ENCODE assay signal across 18 cellular contexts in the genomic region with DNA sequence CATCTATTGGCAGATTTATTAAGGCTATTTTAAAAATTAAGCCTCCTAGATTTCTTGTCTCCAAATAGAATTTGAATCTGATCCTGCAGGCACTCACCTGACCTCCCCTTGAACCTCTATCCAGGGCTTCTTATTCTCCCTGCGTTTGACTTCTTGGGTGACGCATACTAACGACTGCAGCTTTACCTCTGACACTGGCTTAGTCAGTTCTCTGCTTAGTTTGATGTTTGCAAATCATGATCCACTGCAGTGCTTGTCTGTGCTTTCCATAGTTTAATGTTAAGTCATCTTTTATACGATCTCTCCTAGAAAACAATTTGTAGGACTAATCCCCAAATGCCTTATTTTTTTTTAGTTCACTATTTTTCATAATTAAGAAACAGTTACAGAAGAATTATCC.
A peak's percentile ranks its signal among the peaks of the same experiment; 100 is the strongest.
DNase-seq lines count a peak whose midpoint lies in the region; ATAC-seq and TF ChIP-seq lines count a peak whose summit lies in the region.
"Had no signal": no experiment of that assay in that cellular context is flagged by ENCODE, and none has a peak within 500 bp of the region (broad histone marks: within the 10 kb centered on the region; RNA-seq: fewer than 3 reads in every experiment).

No MANE protein-coding gene starts in this region.

- TF ChIP-seq POLR2A in prostate gland (IDR thresholded peaks at IDR 0.05), result no peak

- H3K4me1 Mint-ChIP-seq in GM23338, result peaks cover 6% of the 10 kb centered on the region
- H3K4me1 Mint-ChIP-seq: H9, IgD-negative memory B cell had no signal

- H4K20me1 ChIP-seq in GM23338 (replicated peaks; ENCODE audit: insufficient read depth), result no peaks in the 10 kb centered on the region
- no peaks in the 10 kb centered on the region for H4K20me1 ChIP-seq in PC-3 (ENCODE audit: low read length)
- H4K20me1 ChIP-seq: BLaER1 treated with 17β-estradiol and CSF1 and Interleukin-3, amounts not matched to agents 10 nM and 100 nM had no signal

- no peaks in the 10 kb centered on the region for H3K27me3 Mint-ChIP-seq in GM23338 (ENCODE audit: insufficient read depth, low read depth, poor library complexity)
- H3K27me3 Mint-ChIP-seq: IgD-negative memory B cell had no signal

- H3K36me3 Mint-ChIP-seq in GM23338 (ENCODE audit: low read depth), result no peaks in the 10 kb centered on the region
- H3K36me3 Mint-ChIP-seq: CD8-positive, alpha-beta T cell; IgD-negative memory B cell had no signal

- H3K9me2 ChIP-seq in GM23338 (ENCODE audit: insufficient read depth) (no peaks in the 10 kb centered on the region), PC-3 (replicated peaks; ENCODE audit: low read length) (no peaks in the 10 kb centered on the region)

- H3K27me3 ChIP-seq in GM23338 (ENCODE audit: insufficient read depth), result no peaks in the 10 kb centered on the region
- H3K27me3 ChIP-seq in PC-3 (ENCODE audit: low read length), result no peaks in the 10 kb centered on the region
- no peaks in the 10 kb centered on the region for H3K27me3 ChIP-seq in prostate gland (replicated peaks; ENCODE audit: insufficient read depth)
- H3K27me3 ChIP-seq: BLaER1 treated with 17β-estradiol and CSF1 and Interleukin-3, amounts not matched to agents 10 nM and 100 nM; SJCRH30 had no signal

- no peak overlapping the region for H2AFZ ChIP-seq in GM23338
- H2AFZ ChIP-seq in PC-3 (ENCODE audit: low read length), result peak overlapping the region; percentile 37

- H3K79me2 ChIP-seq in GM23338 (replicated peaks; ENCODE audit: insufficient read depth), result no peaks in the 10 kb centered on the region
- H3K79me2 ChIP-seq in PC-3 (ENCODE audit: low read length), result no peaks in the 10 kb centered on the region

- TF ChIP-seq CTCF in GM23338 (conservative IDR thresholded peaks at IDR 0.05; ENCODE audit: low read depth in 2 of 2) (no peak), PC-3 (conservative IDR thresholded peaks at IDR 0.05; ENCODE audit: low read depth, low read length) (no peak), epithelial cell of esophagus (IDR thresholded peaks at IDR 0.05; ENCODE audit: insufficient read depth, low read depth, low read length, missing control alignments) (no peak), retinal pigment epithelial cell (conservative IDR thresholded peaks at IDR 0.05; ENCODE audit: low read depth, low read length) (no peak), prostate gland (IDR thresholded peaks at IDR 0.05) (no peak)

- peak; percentile 45; the same call in 2 of the 3 replicates for ATAC-seq in GM23338
- peak; percentile 86 for ATAC-seq in PC-3
- ATAC-seq: CD8-positive, alpha-beta T cell had no signal

- BruUV-seq in PC-3 (replicated peaks; lab: Mats Ljungman, UMichigan), result no TSS peak

- H3K4me1 ChIP-seq in GM23338 (ENCODE audit: insufficient read depth), result peaks cover 5% of the 10 kb centered on the region; the same call in 1 of the 2 replicates
- peaks cover 46% of the 10 kb centered on the region for H3K4me1 ChIP-seq in PC-3 (ENCODE audit: insufficient read depth, low read length)
- no peaks in the 10 kb centered on the region for H3K4me1 ChIP-seq in prostate gland (replicated peaks)
- H3K4me1 ChIP-seq: BLaER1 treated with 17β-estradiol and CSF1 and Interleukin-3, amounts not matched to agents 10 nM and 100 nM; SJCRH30 had no signal

- H3K36me3 ChIP-seq in GM23338 (ENCODE audit: insufficient read depth) (no peaks in the 10 kb centered on the region), PC-3 (ENCODE audit: low read depth, low read length) (no peaks in the 10 kb centered on the region), prostate gland (no peaks in the 10 kb centered on the region)
- H3K36me3 ChIP-seq: BLaER1 treated with 17β-estradiol and CSF1 and Interleukin-3, amounts not matched to agents 10 nM and 100 nM had no signal

- H3K4me3 ChIP-seq in GM23338, result no peak overlapping the region
- H3K4me3 ChIP-seq in PC-3 (ENCODE audit: low read length), result no peak overlapping the region
- no peak overlapping the region for H3K4me3 ChIP-seq in epithelial cell of esophagus (ENCODE audit: low read length)
- H3K4me3 ChIP-seq in retinal pigment epithelial cell (ENCODE audit: low read length), result no peak overlapping the region
- H3K4me3 ChIP-seq in prostate gland, result no peak overlapping the region
- H3K4me3 ChIP-seq: BLaER1 treated with 17β-estradiol and CSF1 and Interleukin-3, amounts not matched to agents 10 nM and 100 nM; SJCRH30 had no signal

- POLR2A ChIA-PET in PC-3 (lab: Charles Lee; ENCODE audit: unreplicated experiment), result no interaction called here

- H3K4me2 ChIP-seq in GM23338, result no peak overlapping the region
- peak overlapping the region; percentile 47 for H3K4me2 ChIP-seq in PC-3 (ENCODE audit: low read length)
- H3K4me2 ChIP-seq: BLaER1 treated with 17β-estradiol and CSF1 and Interleukin-3, amounts not matched to agents 10 nM and 100 nM had no signal

- no peak overlapping the region; the same call in 1 of the 2 replicates for H3K9ac ChIP-seq in PC-3 (ENCODE audit: low read length)
- H3K9ac ChIP-seq: BLaER1 treated with 17β-estradiol and CSF1 and Interleukin-3, amounts not matched to agents 10 nM and 100 nM had no signal

- H3K27ac Mint-ChIP-seq in GM23338, result no peak overlapping the region
- H3K27ac Mint-ChIP-seq: CD8-positive, alpha-beta T cell; H9; IgD-negative memory B cell had no signal

- intact Hi-C loops in PC-3 (cut with micrococcal nuclease) (loop anchor here (1.0 to 10.0 kb wide), 3 partner anchors 338 to 753 kb away; no protein-coding TSS in a partner anchor), prostate gland (cut with DNase I) (no loop called here)

- no peak overlapping the region for H3K4me3 Mint-ChIP-seq in GM23338
- H3K4me3 Mint-ChIP-seq: CD8-positive, alpha-beta T cell; H9; IgD-negative memory B cell had no signal

- H3K27ac ChIP-seq in GM23338 (ENCODE audit: low read depth) (no peak overlapping the region), PC-3 (ENCODE audit: low read length) (peak overlapping the region; percentile 67), prostate gland (no peak overlapping the region)
- H3K27ac ChIP-seq: BLaER1 treated with 17β-estradiol and CSF1 and Interleukin-3, amounts not matched to agents 10 nM and 100 nM; SJCRH30 had no signal

- WGBS in prostate gland, result 47% methylated on average over 4 of the region's 4 CpGs

- H3F3A ChIP-seq in GM23338 (replicated peaks; ENCODE audit: low read depth) (no peaks in the 10 kb centered on the region), PC-3 (ENCODE audit: low read length, unreplicated experiment) (peaks cover 6% of the 10 kb centered on the region)

- H3K9me3 ChIP-seq in PC-3 (ENCODE audit: low read length) (no peaks in the 10 kb centered on the region), prostate gland (no peaks in the 10 kb centered on the region)
- H3K9me3 ChIP-seq: BLaER1 treated with 17β-estradiol and CSF1 and Interleukin-3, amounts not matched to agents 10 nM and 100 nM; SJCRH30 had no signal

- CTCF ChIA-PET in PC-3 (lab: Charles Lee), result no interaction called here

- DNase-seq in GM23338 (ENCODE audit: low spot score) (no peak), PC-3 (peak; percentile 80), epithelial cell of esophagus (ENCODE audit: low read depth) (peak; percentile 14), retinal pigment epithelial cell (ENCODE audit: low read depth) (peak; percentile 52), prostate gland (ENCODE audit: low spot score) (no peak), NCI-H345 treated with DMSO at 0.1 percent for 48 hours (lab: John Stamatoyannopoulos, UW; ENCODE audit: unreplicated experiment) (no peak), activated gamma-delta T cell treated with Interleukin-2 at 50 U/mL for 16 hours (no peak)
- DNase-seq: CD8-positive, alpha-beta T cell; DMS53; H9; Karpas-422; NCI-H1105; NCI-H1694; NCI-H510A; NCI-H82; SJCRH30 had no signal

- H3K9me3 Mint-ChIP-seq in GM23338, result no peaks in the 10 kb centered on the region
- H3K9me3 Mint-ChIP-seq: H9 had no signal

TF ChIP-seq in GM23338, 12 proteins besides CTCF, POLR2A, EP300 and RAD21 (continues in another document):
- no peak for TF ChIP-seq ZNF331 (CRISPR knock-in tag; IDR thresholded peaks at IDR 0.05; ENCODE audit: low read depth)
- TF ChIP-seq EZH2phosphoT487 (IDR thresholded peaks at IDR 0.05; ENCODE audit: unreplicated experiment), result no peak
- TF ChIP-seq, protein P1, sequence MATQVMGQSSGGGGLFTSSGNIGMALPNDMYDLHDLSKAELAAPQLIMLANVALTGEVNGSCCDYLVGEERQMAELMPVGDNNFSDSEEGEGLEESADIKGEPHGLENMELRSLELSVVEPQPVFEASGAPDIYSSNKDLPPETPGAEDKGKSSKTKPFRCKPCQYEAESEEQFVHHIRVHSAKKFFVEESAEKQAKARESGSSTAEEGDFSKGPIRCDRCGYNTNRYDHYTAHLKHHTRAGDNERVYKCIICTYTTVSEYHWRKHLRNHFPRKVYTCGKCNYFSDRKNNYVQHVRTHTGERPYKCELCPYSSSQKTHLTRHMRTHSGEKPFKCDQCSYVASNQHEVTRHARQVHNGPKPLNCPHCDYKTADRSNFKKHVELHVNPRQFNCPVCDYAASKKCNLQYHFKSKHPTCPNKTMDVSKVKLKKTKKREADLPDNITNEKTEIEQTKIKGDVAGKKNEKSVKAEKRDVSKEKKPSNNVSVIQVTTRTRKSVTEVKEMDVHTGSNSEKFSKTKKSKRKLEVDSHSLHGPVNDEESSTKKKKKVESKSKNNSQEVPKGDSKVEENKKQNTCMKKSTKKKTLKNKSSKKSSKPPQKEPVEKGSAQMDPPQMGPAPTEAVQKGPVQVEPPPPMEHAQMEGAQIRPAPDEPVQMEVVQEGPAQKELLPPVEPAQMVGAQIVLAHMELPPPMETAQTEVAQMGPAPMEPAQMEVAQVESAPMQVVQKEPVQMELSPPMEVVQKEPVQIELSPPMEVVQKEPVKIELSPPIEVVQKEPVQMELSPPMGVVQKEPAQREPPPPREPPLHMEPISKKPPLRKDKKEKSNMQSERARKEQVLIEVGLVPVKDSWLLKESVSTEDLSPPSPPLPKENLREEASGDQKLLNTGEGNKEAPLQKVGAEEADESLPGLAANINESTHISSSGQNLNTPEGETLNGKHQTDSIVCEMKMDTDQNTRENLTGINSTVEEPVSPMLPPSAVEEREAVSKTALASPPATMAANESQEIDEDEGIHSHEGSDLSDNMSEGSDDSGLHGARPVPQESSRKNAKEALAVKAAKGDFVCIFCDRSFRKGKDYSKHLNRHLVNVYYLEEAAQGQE (IDR thresholded peaks at IDR 0.05; ENCODE audit: unreplicated experiment), result no peak
- no peak for TF ChIP-seq ZNF114 (CRISPR knock-in tag; IDR thresholded peaks at IDR 0.05)
- TF ChIP-seq CREB1 (CRISPR knock-in tag; IDR thresholded peaks at IDR 0.05; ENCODE audit: low read depth), result no peak
- TF ChIP-seq POLR2AphosphoS5 (IDR thresholded peaks at IDR 0.05; ENCODE audit: low read depth), result no peak
- no peak for TF ChIP-seq STAT1 (IDR thresholded peaks at IDR 0.05; ENCODE audit: unreplicated experiment)
- TF ChIP-seq JUNB (IDR thresholded peaks at IDR 0.05; ENCODE audit: unreplicated experiment), result no peak
- no peak for TF ChIP-seq NANOG (IDR thresholded peaks at IDR 0.05; ENCODE audit: borderline replicate concordance)

Comparison
In these comparisons a context has a peak if more than half of its experiments do, and no peak if none do; other contexts are left out.
1. DNase-seq: peak in PC-3 (single experiment), epithelial cell of esophagus (single experiment) and retinal pigment epithelial cell (single experiment); none in GM23338 (single experiment), prostate gland (single experiment), NCI-H345 treated with DMSO at 0.1 percent for 48 hours (single experiment) and activated gamma-delta T cell treated with Interleukin-2 at 50 U/mL for 16 hours (single experiment).